ENCODE assay signal across 26 cellular contexts in the genomic region with DNA sequence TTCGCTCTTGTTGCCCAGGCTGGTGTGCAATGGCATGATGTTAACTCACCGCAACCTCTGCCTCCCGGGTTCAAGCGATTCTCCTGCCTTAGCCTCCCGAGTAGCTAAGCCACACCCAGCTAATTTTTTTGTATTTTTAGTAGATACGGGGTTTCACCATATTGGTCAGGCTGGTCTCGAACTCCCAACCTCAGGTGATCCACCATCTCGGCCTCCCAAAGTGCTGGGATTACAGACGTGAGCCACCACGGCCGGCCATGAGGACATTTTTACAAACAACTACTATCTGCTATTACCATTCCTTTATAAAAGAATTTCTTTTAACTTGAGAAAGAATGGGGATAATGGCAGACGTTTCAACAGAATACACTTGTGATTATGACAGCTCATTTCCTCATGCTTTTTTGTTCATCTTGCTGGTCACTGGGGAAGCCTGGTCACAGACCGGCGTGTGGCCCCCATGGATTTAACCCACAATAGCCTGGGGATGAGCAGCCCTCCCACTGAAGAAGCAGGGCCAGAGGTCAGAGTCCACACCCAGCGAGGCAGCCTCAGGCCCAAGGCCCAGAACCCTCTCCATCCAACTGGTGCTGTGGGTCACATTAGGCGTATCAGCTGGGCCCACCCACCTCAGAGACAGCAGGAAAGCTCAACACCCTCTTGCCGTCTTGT.
DNase-seq lines count a peak whose midpoint lies in the region; ATAC-seq and TF ChIP-seq lines count a peak whose summit lies in the region.
"Had no signal": no experiment of that assay in that cellular context is flagged by ENCODE, and none has a peak within 500 bp of the region (broad histone marks: within the 10 kb centered on the region; RNA-seq: fewer than 3 reads in every experiment).

No MANE protein-coding gene starts in this region.

- H3K18ac ChIP-seq in mesenchymal stem cell (ENCODE audit: low read depth in 1 of 2, low read length in 2 of 2) = no peak overlapping the region

- peaks cover 6% of the 10 kb centered on the region for H3K36me3 Mint-ChIP-seq in T-helper 2 cell treated with Interferon-gamma antibody and Interleukin-4, amounts not matched to agents 5 μg/mL and 100 μg/mL, for 36 hours (ENCODE audit: low read depth)
- H3K36me3 Mint-ChIP-seq: CD8-positive, alpha-beta T cell had no signal

- H3K4me3 ChIP-seq in right atrium auricular region (no peak overlapping the region), right cardiac atrium (ENCODE audit: low read length) (no peak overlapping the region), mesenchymal stem cell (ENCODE audit: insufficient read depth in 1 of 2, low read depth in 1 of 2, low read length in 2 of 2) (no peak overlapping the region), colonic mucosa (no peak overlapping the region)

- H2BK15ac ChIP-seq in mesenchymal stem cell (ENCODE audit: low read depth, poor library complexity, severe bottlenecking) = no peak overlapping the region

- H3K4ac ChIP-seq in mesenchymal stem cell (ENCODE audit: low read depth in 1 of 2, low read length in 2 of 2) = peak overlapping the region in 1 of 2 experiments; percentile 35

- no peak overlapping the region for H3K23ac ChIP-seq in mesenchymal stem cell (ENCODE audit: low read length in 2 of 2)

- H2BK5ac ChIP-seq in mesenchymal stem cell (ENCODE audit: low read depth, low read length, poor library complexity, severe bottlenecking) = no peak overlapping the region

- no peak overlapping the region for H3K27ac ChIP-seq in right atrium auricular region
- H3K27ac ChIP-seq in right cardiac atrium (ENCODE audit: low read length) = no peak overlapping the region
- no peak overlapping the region for H3K27ac ChIP-seq in mesenchymal stem cell (ENCODE audit: low read length, poor library complexity, severe bottlenecking)
- H3K27ac ChIP-seq in colonic mucosa = no peak overlapping the region
- H3K27ac ChIP-seq: 22Rv1, C4-2B, HL-60, RWPE1 had no signal

- H3K36me3 ChIP-seq in right atrium auricular region = no peaks in the 10 kb centered on the region
- H3K36me3 ChIP-seq in mesenchymal stem cell (ENCODE audit: control insufficient read depth in 1 of 2, insufficient read depth in 2 of 2, low read depth in 1 of 2, low read length in 2 of 2) = peaks cover 0 to 3% of the 10 kb centered on the region in 2 experiments
- H3K36me3 ChIP-seq in colonic mucosa = no peaks in the 10 kb centered on the region

- no peak for DNase-seq in T-helper 2 cell treated with Interferon-gamma antibody and Interleukin-4, amounts not matched to agents 5 μg/mL and 100 μg/mL, for 36 hours (ENCODE audit: low spot score)
- DNase-seq in T-helper 2 cell = no peak
- DNase-seq in right atrium auricular region (ENCODE audit: low spot score) = peak; percentile 52
- no peak for DNase-seq in right cardiac atrium
- no peak for DNase-seq in mesenchymal stem cell
- no peak for DNase-seq in colonic mucosa
- DNase-seq in activated naive CD4-positive, alpha-beta T cell (lab: John Stamatoyannopoulos, UW) = no peak
- DNase-seq: Caco-2; CD8-positive, alpha-beta T cell; DMS 273 treated with DMSO at 0.1 percent for 48 hours; DMS79 treated with DMSO at 0.1 percent for 48 hours; HCEC 1CT; Kasumi-1; NCI-H1092 treated with DMSO at 0.1 percent for 48 hours; NCI-H1436; NCI-H187; NCI-H2081 treated with DMSO at 0.1 percent for 48 hours; NCI-H226; NCI-H510A; NCI-H69; SHP77 had no signal

- 83% methylated on average over 17 of the region's 17 CpGs for WGBS in right cardiac atrium
- 92% methylated on average over 14 of the region's 17 CpGs for WGBS in mesenchymal stem cell

- H3K14ac ChIP-seq in mesenchymal stem cell (ENCODE audit: low read length in 2 of 2) = no peak overlapping the region

- H2BK120ac ChIP-seq in mesenchymal stem cell (ENCODE audit: low read depth, low read length) = no peak overlapping the region

- H3K9ac ChIP-seq in mesenchymal stem cell (ENCODE audit: low read length) (no peak overlapping the region), colonic mucosa (ENCODE audit: low read depth in 2 of 2, low read length in 2 of 2) (no peak overlapping the region)

- TF ChIP-seq CTCF in right atrium auricular region (IDR thresholded peaks at IDR 0.05) (no peak), colonic mucosa (IDR thresholded peaks at IDR 0.05) (no peak)

- no peak for ATAC-seq in right cardiac atrium
- ATAC-seq: CD8-positive, alpha-beta T cell had no signal

- H3K27me3 ChIP-seq in right atrium auricular region (no peaks in the 10 kb centered on the region), right cardiac atrium (ENCODE audit: control insufficient read depth, insufficient read depth) (no peaks in the 10 kb centered on the region), mesenchymal stem cell (ENCODE audit: control insufficient read depth in 1 of 2, insufficient read depth in 1 of 2, low read length in 2 of 2) (peaks cover 0 to 5% of the 10 kb centered on the region in 2 experiments), colonic mucosa (no peaks in the 10 kb centered on the region)

- no peaks in the 10 kb centered on the region for H3K27me3 Mint-ChIP-seq in T-helper 2 cell treated with Interferon-gamma antibody and Interleukin-4, amounts not matched to agents 5 μg/mL and 100 μg/mL, for 36 hours (ENCODE audit: low read depth)

- no peak overlapping the region for H2AFZ ChIP-seq in mesenchymal stem cell (ENCODE audit: low read depth, low read length)

- H3K79me1 ChIP-seq in mesenchymal stem cell (replicated peaks; ENCODE audit: low read length, poor library complexity, severe bottlenecking) = no peaks in the 10 kb centered on the region

- H4K8ac ChIP-seq in mesenchymal stem cell (ENCODE audit: low read length) = no peak overlapping the region

- H3K27ac Mint-ChIP-seq in T-helper 2 cell treated with Interferon-gamma antibody and Interleukin-4, amounts not matched to agents 5 μg/mL and 100 μg/mL, for 36 hours = no peak overlapping the region
- H3K27ac Mint-ChIP-seq: B cell; CD8-positive, alpha-beta T cell had no signal

- no peaks in the 10 kb centered on the region for H3K9me3 ChIP-seq in right atrium auricular region
- H3K9me3 ChIP-seq in right cardiac atrium (ENCODE audit: control insufficient read depth, low read length) = no peaks in the 10 kb centered on the region
- H3K9me3 ChIP-seq in mesenchymal stem cell (ENCODE audit: control insufficient read depth, low read length) = peaks cover under 1% of the 10 kb centered on the region
- H3K9me3 ChIP-seq in colonic mucosa = no peaks in the 10 kb centered on the region
- H3K9me3 ChIP-seq: Caco-2 had no signal

- intact Hi-C loops in right cardiac atrium (cut with DNase I) = no loop called here
- intact Hi-C loops in colonic mucosa (cut with DNase I) = no loop called here

- H2BK12ac ChIP-seq in mesenchymal stem cell (ENCODE audit: low read length in 2 of 2) = peak overlapping the region; percentile 49 to 68

- H4K91ac ChIP-seq in mesenchymal stem cell (ENCODE audit: low read length) = no peak overlapping the region

- H3K4me1 ChIP-seq in right atrium auricular region = peaks cover 0 to 28% of the 10 kb centered on the region in 2 donors
- peaks cover 5% of the 10 kb centered on the region for H3K4me1 ChIP-seq in right cardiac atrium (ENCODE audit: control insufficient read depth, insufficient read depth, low read length)
- peaks cover 24% of the 10 kb centered on the region for H3K4me1 ChIP-seq in mesenchymal stem cell (ENCODE audit: control insufficient read depth, insufficient read depth, low read depth, low read length)
- H3K4me1 ChIP-seq in colonic mucosa = no peaks in the 10 kb centered on the region

- peaks cover 34% of the 10 kb centered on the region for H3K4me1 Mint-ChIP-seq in T-helper 2 cell treated with Interferon-gamma antibody and Interleukin-4, amounts not matched to agents 5 μg/mL and 100 μg/mL, for 36 hours (ENCODE audit: low read depth)
- H3K4me1 Mint-ChIP-seq: B cell had no signal

- H3K4me2 ChIP-seq in mesenchymal stem cell (ENCODE audit: low read length, poor library complexity, severe bottlenecking) = no peak overlapping the region

- H3K4me3 Mint-ChIP-seq in T-helper 2 cell treated with Interferon-gamma antibody and Interleukin-4, amounts not matched to agents 5 μg/mL and 100 μg/mL, for 36 hours = peak overlapping the region; percentile 8
- H3K4me3 Mint-ChIP-seq: B cell; CD8-positive, alpha-beta T cell had no signal

- no peaks in the 10 kb centered on the region for H3K9me3 Mint-ChIP-seq in T-helper 2 cell treated with Interferon-gamma antibody and Interleukin-4, amounts not matched to agents 5 μg/mL and 100 μg/mL, for 36 hours
- H3K9me3 Mint-ChIP-seq: CD8-positive, alpha-beta T cell had no signal

- peak overlapping the region; percentile 88 for H2AK5ac ChIP-seq in mesenchymal stem cell (ENCODE audit: low read length, severe bottlenecking)
